In the genomic region with DNA sequence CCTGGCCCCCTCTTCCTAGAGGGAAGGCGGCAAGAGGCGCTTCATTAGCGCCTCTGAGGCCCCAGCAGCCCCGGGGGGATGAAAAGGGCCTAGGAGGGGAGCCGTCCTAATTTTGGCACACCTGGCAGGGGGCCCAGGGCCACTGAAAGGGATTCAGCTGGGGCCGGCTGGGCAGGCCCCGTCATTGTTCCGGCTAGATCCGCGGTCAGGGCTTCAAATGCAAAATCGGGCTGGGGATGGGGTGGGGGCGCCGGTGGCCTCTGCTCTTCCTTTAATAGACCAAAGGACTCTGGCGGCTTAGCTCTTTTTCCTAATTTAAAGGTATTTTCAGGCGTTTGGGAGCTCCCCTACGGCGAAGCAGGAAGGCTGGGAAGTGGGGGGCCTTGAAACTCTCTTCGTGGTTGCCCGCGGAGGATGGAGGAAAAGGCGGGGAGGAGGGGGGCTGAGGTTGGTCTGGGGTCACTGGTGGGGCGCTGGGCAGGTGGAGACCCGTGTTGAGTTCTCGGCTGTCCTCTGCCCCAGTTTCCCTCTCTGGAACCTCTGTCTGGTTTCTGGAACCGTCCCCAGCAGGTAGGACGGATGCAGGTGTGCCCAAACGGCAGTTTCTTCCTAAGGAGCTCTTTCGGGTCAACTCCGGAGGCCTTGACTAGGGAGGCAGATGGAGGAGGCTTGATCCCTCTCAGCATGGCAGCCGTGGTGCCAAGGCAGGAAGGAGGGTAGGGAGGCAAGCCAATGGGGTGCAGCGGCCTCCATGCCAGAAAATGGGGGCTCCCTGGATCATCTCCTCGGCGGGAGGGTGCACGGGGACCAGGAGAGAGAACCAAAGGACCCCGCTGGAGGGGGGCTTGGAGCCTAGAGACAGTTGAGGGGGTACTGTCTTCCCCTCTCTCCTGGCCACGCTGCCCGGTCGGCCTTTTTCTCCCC, we compare ENCODE assay signal across 1 cellular context.
TF ChIP-seq lines count a peak whose summit lies in the region.

No MANE protein-coding gene starts in this region.

TF ChIP-seq in K562, 482 proteins besides CTCF, POLR2A, EP300 and RAD21:
- TF ChIP-seq, protein P1, sequence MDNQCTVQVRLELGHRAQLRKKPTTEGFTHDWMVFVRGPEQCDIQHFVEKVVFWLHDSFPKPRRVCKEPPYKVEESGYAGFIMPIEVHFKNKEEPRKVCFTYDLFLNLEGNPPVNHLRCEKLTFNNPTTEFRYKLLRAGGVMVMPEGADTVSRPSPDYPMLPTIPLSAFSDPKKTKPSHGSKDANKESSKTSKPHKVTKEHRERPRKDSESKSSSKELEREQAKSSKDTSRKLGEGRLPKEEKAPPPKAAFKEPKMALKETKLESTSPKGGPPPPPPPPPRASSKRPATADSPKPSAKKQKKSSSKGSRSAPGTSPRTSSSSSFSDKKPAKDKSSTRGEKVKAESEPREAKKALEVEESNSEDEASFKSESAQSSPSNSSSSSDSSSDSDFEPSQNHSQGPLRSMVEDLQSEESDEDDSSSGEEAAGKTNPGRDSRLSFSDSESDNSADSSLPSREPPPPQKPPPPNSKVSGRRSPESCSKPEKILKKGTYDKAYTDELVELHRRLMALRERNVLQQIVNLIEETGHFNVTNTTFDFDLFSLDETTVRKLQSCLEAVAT (IDR thresholded peaks at IDR 0.05) = peak in 1 of 2 experiments; percentile 68; a peak in 2 of 4 replicates
- peak; percentile 100 for TF ChIP-seq MIER1 (IDR thresholded peaks at IDR 0.05; ENCODE audit: low read depth)
- TF ChIP-seq SMARCA5 (IDR thresholded peaks at IDR 0.05) = peak; percentile 58; the same call in 1 of the 2 replicates
- TF ChIP-seq PTBP1 (IDR thresholded peaks at IDR 0.05; ENCODE audit: low read depth, low read length) = peak; percentile 96
- peak; percentile 78 for TF ChIP-seq ZNF263 (CRISPR knock-in tag; IDR thresholded peaks at IDR 0.05; ENCODE audit: borderline replicate concordance)
- TF ChIP-seq, protein P2, sequence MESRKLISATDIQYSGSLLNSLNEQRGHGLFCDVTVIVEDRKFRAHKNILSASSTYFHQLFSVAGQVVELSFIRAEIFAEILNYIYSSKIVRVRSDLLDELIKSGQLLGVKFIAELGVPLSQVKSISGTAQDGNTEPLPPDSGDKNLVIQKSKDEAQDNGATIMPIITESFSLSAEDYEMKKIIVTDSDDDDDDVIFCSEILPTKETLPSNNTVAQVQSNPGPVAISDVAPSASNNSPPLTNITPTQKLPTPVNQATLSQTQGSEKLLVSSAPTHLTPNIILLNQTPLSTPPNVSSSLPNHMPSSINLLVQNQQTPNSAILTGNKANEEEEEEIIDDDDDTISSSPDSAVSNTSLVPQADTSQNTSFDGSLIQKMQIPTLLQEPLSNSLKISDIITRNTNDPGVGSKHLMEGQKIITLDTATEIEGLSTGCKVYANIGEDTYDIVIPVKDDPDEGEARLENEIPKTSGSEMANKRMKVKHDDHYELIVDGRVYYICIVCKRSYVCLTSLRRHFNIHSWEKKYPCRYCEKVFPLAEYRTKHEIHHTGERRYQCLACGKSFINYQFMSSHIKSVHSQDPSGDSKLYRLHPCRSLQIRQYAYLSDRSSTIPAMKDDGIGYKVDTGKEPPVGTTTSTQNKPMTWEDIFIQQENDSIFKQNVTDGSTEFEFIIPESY (CRISPR knock-in tag; IDR thresholded peaks at IDR 0.05) = peak; percentile 52; the same call in 1 of the 2 replicates
